ENCODE assay signal across 1 cellular context in genomic region chr1:52554267-52554640, GRCh38.
TF ChIP-seq lines count a peak whose summit lies in the region.

No MANE protein-coding gene starts in this region.

TF ChIP-seq in IMR-90, 13 proteins besides CTCF, POLR2A, EP300 and RAD21:
- TF ChIP-seq RFX5 (IDR thresholded peaks at IDR 0.05; ENCODE audit: low read depth, low read length) = no peak
- TF ChIP-seq FOS (IDR thresholded peaks at IDR 0.05; ENCODE audit: low read depth, low read length) = no peak
- TF ChIP-seq SMC3 (IDR thresholded peaks at IDR 0.05; ENCODE audit: low read depth, low read length) = no peak
- no peak for TF ChIP-seq RCOR1 (IDR thresholded peaks at IDR 0.05; ENCODE audit: insufficient replicate concordance, low read length)
- no peak for TF ChIP-seq NFE2L2 (IDR thresholded peaks at IDR 0.05; ENCODE audit: low read depth, low read length)
- TF ChIP-seq MAFK (IDR thresholded peaks at IDR 0.05; ENCODE audit: low read depth, low read length) = no peak
- no peak for TF ChIP-seq MAZ (IDR thresholded peaks at IDR 0.05; ENCODE audit: borderline replicate concordance, low read depth, low read length)
- TF ChIP-seq USF2 (IDR thresholded peaks at IDR 0.05; ENCODE audit: low read depth, low read length) = no peak
- no peak for TF ChIP-seq MXI1 (IDR thresholded peaks at IDR 0.05; ENCODE audit: borderline replicate concordance, low read depth, low read length)
- TF ChIP-seq BHLHE40 (IDR thresholded peaks at IDR 0.05; ENCODE audit: low read depth, low read length) = no peak
- no peak for TF ChIP-seq CEBPB (IDR thresholded peaks at IDR 0.05; ENCODE audit: low read depth, low read length)
- TF ChIP-seq ELK1 (IDR thresholded peaks at IDR 0.05; ENCODE audit: borderline replicate concordance, low read depth, low read length) = no peak
- no peak for TF ChIP-seq CHD1 (IDR thresholded peaks at IDR 0.05; ENCODE audit: low read depth, low read length)
